26 cellular contexts compared by ENCODE assay signal in the genomic region with DNA sequence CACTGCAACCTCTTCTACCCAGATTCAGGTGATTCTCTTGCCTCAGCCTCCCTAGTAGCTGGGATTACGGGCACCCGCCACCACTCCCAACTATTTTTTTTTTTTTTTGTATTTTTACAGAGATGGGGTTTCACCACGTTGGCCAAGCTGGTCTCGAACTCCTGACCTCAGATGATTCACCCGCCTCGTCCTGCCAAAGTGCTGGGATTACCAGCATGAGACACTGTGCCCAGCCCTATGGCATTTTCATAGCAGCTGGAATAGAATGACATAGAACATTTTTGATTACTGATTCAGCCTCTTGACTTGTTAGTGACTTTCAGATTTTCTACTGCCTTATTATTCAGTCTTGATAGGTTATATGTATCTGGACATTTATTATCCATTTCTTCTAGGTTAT.
"Had no signal": no experiment of that assay in that cellular context is flagged by ENCODE, and none has a peak within 500 bp of the region (broad histone marks: within the 10 kb centered on the region; RNA-seq: fewer than 3 reads in every experiment).

No MANE protein-coding gene starts in this region.

- H3K4me1 ChIP-seq: foreskin keratinocyte, gastroesophageal sphincter, heart right ventricle, lower lobe of right lung, psoas muscle, sigmoid colon, spleen, tibial nerve, upper lobe of right lung, uterus had no signal

- H3K4me3 ChIP-seq: gastroesophageal sphincter, heart right ventricle, lower lobe of right lung, psoas muscle, sigmoid colon, skin epidermis, spleen, thoracic aorta, tibial nerve, upper lobe of right lung, uterus had no signal

- H3K27me3 Mint-ChIP-seq: effector memory CD8-positive, alpha-beta T cell; naive thymus-derived CD8-positive, alpha-beta T cell; stimulated activated naive B cell treated with anti-CD40 and anti-IgM and Interleukin-4, amounts not matched to agents 10 μg/mL and 1 μg/mL and 100 μg/mL, for 72 hours; stimulated activated naive CD8-positive, alpha-beta T cell treated with anti-CD3 and anti-CD28 coated beads, Interleukin-15, Interleukin-2, amounts not matched to agents 100 ng/mL and 50 ng/mL, for 24 hours had no signal

- DNase-seq: cortex of kidney; effector memory CD8-positive, alpha-beta T cell; foreskin keratinocyte; glutamatergic neuron; heart right ventricle; hypothalamus; immature natural killer cell; islet precursor cell; kidney glomerular epithelial cell; left ventricle myocardium superior; lower lobe of right lung; naive thymus-derived CD8-positive, alpha-beta T cell; nephron progenitor cell; nucleus accumbens; psoas muscle; right cardiac atrium; sigmoid colon; spleen; stimulated activated naive B cell treated with anti-CD40 and anti-IgM and Interleukin-4, amounts not matched to agents 10 μg/mL and 1 μg/mL and 100 μg/mL, for 72 hours; upper lobe of right lung; uterus had no signal

- H3K36me3 Mint-ChIP-seq: immature natural killer cell; naive thymus-derived CD8-positive, alpha-beta T cell; stimulated activated naive B cell treated with anti-CD40 and anti-IgM and Interleukin-4, amounts not matched to agents 10 μg/mL and 1 μg/mL and 100 μg/mL, for 72 hours had no signal

- H3K27ac ChIP-seq: foreskin keratinocyte, gastroesophageal sphincter, heart right ventricle, lower lobe of right lung, psoas muscle, sigmoid colon, skin epidermis, spleen, thoracic aorta, tibial nerve, upper lobe of right lung, uterus had no signal

- H3K9me3 Mint-ChIP-seq: nephron progenitor cell; stimulated activated naive B cell treated with anti-CD40 and anti-IgM and Interleukin-4, amounts not matched to agents 10 μg/mL and 1 μg/mL and 100 μg/mL, for 72 hours had no signal

- H3K4me1 Mint-ChIP-seq: immature natural killer cell; naive thymus-derived CD8-positive, alpha-beta T cell; nephron progenitor cell; stimulated activated naive B cell treated with anti-CD40 and anti-IgM and Interleukin-4, amounts not matched to agents 10 μg/mL and 1 μg/mL and 100 μg/mL, for 72 hours had no signal

- H3K27ac Mint-ChIP-seq: effector memory CD8-positive, alpha-beta T cell; immature natural killer cell; naive thymus-derived CD8-positive, alpha-beta T cell; nephron progenitor cell; stimulated activated naive B cell treated with anti-CD40 and anti-IgM and Interleukin-4, amounts not matched to agents 10 μg/mL and 1 μg/mL and 100 μg/mL, for 72 hours; stimulated activated naive CD8-positive, alpha-beta T cell treated with anti-CD3 and anti-CD28 coated beads, Interleukin-15, Interleukin-2, amounts not matched to agents 100 ng/mL and 50 ng/mL, for 24 hours had no signal

- H3K4me3 Mint-ChIP-seq: effector memory CD8-positive, alpha-beta T cell; immature natural killer cell; naive thymus-derived CD8-positive, alpha-beta T cell; nephron progenitor cell; stimulated activated naive B cell treated with anti-CD40 and anti-IgM and Interleukin-4, amounts not matched to agents 10 μg/mL and 1 μg/mL and 100 μg/mL, for 72 hours; stimulated activated naive CD8-positive, alpha-beta T cell treated with anti-CD3 and anti-CD28 coated beads, Interleukin-15, Interleukin-2, amounts not matched to agents 100 ng/mL and 50 ng/mL, for 24 hours had no signal

- H3K27me3 ChIP-seq: foreskin keratinocyte, gastroesophageal sphincter, heart right ventricle, sigmoid colon, spleen, tibial nerve, upper lobe of right lung, uterus had no signal

- H3K36me3 ChIP-seq: gastroesophageal sphincter, heart right ventricle, lower lobe of right lung, sigmoid colon, spleen, thoracic aorta, tibial nerve, upper lobe of right lung, uterus had no signal

- H3K9me3 ChIP-seq: gastroesophageal sphincter, lower lobe of right lung, sigmoid colon, thoracic aorta, tibial nerve, upper lobe of right lung, uterus had no signal
